In the genomic region with DNA sequence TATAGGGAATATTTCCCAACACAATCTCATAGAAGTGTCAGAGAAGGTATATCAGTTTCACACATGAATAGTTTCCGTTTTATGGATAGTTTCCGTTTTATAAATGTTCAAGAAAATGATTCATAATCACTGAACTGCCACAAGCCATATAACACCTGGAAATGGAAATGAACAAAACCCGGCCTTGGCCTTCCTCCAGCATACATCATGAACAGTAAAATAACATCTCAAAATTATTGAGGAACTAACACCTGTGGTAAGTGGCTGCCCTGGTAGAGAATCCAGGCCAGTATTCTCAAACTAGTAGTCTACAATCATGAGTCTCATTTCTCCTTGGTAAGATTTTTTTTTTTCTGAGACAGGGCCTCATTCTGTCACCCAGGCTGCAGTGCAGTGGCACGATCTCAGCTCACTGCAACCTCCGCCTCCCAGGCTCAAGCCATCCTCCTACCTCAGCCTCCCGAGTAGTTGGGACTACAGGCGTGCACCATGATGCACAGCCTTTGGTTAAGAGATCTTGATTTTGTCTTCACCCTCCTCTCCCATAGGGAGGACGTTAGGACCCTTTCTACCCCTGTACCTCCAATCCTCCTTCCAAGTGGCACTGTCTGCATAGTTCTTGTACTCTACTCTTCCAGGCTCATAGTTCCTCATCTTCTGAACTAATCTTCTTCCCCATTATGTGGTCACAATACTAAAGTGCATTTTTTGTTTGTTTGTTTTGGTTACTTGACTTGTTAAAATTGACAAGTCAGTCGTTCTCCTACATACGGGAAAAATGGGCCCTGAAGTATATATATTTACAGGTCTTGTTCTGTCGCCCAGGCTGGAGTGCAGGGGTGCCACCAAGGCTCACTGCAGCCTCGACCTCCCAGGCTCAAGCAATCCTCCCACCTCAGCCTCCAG, we compare ENCODE assay signal across 8 cellular contexts. TPM values are rescaled to one million over a fixed set of nuclear protein-coding genes. Genes with fewer than 3 reads are reported as not detected.
DNase-seq lines count a peak whose midpoint lies in the region; ATAC-seq and TF ChIP-seq lines count a peak whose summit lies in the region.

No MANE protein-coding gene starts in this region.

- H3K36me3 ChIP-seq in Panc1 (ENCODE audit: control insufficient read depth, insufficient read depth, low read length) (no peaks in the 10 kb centered on the region; the same call in 1 of the 2 replicates), esophagus muscularis mucosa (no peaks in the 10 kb centered on the region), gastrocnemius medialis (no peaks in the 10 kb centered on the region)

- DNase-seq in activated CD4-positive, alpha-beta T cell treated with anti-CD3 and anti-CD28 coated beads for 48 hours = peak; percentile 79
- no peak for DNase-seq in activated CD4-positive, alpha-beta T cell treated with anti-CD3 and anti-CD28 coated beads, Interleukin-2, amount 50 U/mL, for 4 hours
- no peak for DNase-seq in Panc1 (ENCODE audit: low read depth, low spot score)
- DNase-seq in esophagus muscularis mucosa (ENCODE audit: extremely low spot score) = no peak
- no peak for DNase-seq in gastrocnemius medialis
- no peak for DNase-seq in NCI-H146 (lab: John Stamatoyannopoulos, UW)
- no peak for DNase-seq in HPDE6-E6E7 (ENCODE audit: extremely low spot score)
- DNase-seq in T-helper 9 cell = no peak

- BruUV-seq in Panc1 (replicated peaks; lab: Mats Ljungman, UMichigan) = no TSS peak

- H3K4me3 ChIP-seq in Panc1 (ENCODE audit: low read depth in 2 of 2, low read length in 2 of 2) (peak overlapping the region; percentile 49 to 63), esophagus muscularis mucosa (peak overlapping the region; percentile 65 to 76 (median 70)), gastrocnemius medialis (peak overlapping the region; percentile 77 to 83 (median 79))

- CTCF ChIA-PET in Panc1 (lab: Charles Lee) = interaction anchor here (0.6 kb wide), 2 partner anchors 22 to 156 kb away, joined by 3 to 5 read pairs; no protein-coding TSS in a partner anchor

- POLR2A ChIA-PET in Panc1 (lab: Charles Lee) = no interaction called here

- TF ChIP-seq EP300 in esophagus muscularis mucosa (IDR thresholded peaks at IDR 0.05) = no peak

- in situ Hi-C loops in Panc1 (cut with HindIII; ENCODE audit: low pct_unique_long_range_greater_than_20kb, low sequenced_read_pairs) = no loop called here
- in situ Hi-C loops in gastrocnemius medialis (cut with MboI; ENCODE audit: low sequenced_read_pairs in 4 of 4) = no loop called here

- H3K27me3 ChIP-seq in Panc1 (ENCODE audit: control insufficient read depth, insufficient read depth, low read length) (no peaks in the 10 kb centered on the region), esophagus muscularis mucosa (no peaks in the 10 kb centered on the region), gastrocnemius medialis (no peaks in the 10 kb centered on the region)

- TF ChIP-seq POLR2A in esophagus muscularis mucosa (IDR thresholded peaks at IDR 0.05; ENCODE audit: low read depth) (no peak), gastrocnemius medialis (IDR thresholded peaks at IDR 0.05) (no peak)

- intact Hi-C loops in Panc1 (cut with micrococcal nuclease; ENCODE audit: unreplicated experiment) (no loop called here), esophagus muscularis mucosa (cut with DNase I) (no loop called here), gastrocnemius medialis (cut with DNase I; ENCODE audit: low total_unique reads) (loop anchor here (2.0 kb wide), 2 partner anchors 15 to 21 kb away; partner anchors contain the start of gene RGS9)

- no peak for TF ChIP-seq CTCF in Panc1 (IDR thresholded peaks at IDR 0.05)
- no peak for TF ChIP-seq CTCF in esophagus muscularis mucosa (IDR thresholded peaks at IDR 0.05)
- no peak for TF ChIP-seq CTCF in gastrocnemius medialis (IDR thresholded peaks at IDR 0.05 in 4 of 5, conservative IDR thresholded peaks at IDR 0.05 in 1 of 5)

- H3K4me1 ChIP-seq in Panc1 (ENCODE audit: control insufficient read depth, insufficient read depth, low read length) = peaks cover 4% of the 10 kb centered on the region; the same call in 1 of the 2 replicates
- H3K4me1 ChIP-seq in esophagus muscularis mucosa = peaks cover 7 to 14% (median 10%) of the 10 kb centered on the region in 4 donors
- H3K4me1 ChIP-seq in gastrocnemius medialis = peaks cover 0 to 4% of the 10 kb centered on the region in 2 donors

- ATAC-seq in Panc1 (no peak), gastrocnemius medialis (no peak)

- WGBS in esophagus muscularis mucosa = 75% methylated on average over 12 of the region's 12 CpGs

- no peaks in the 10 kb centered on the region for H3K9me3 ChIP-seq in Panc1 (ENCODE audit: control insufficient read depth, insufficient read depth, low read depth, low read length)
- no peaks in the 10 kb centered on the region for H3K9me3 ChIP-seq in esophagus muscularis mucosa
- no peaks in the 10 kb centered on the region for H3K9me3 ChIP-seq in gastrocnemius medialis

- H3K27ac ChIP-seq in Panc1 (ENCODE audit: low read length) = peak overlapping the region; percentile 77
- peak overlapping the region; percentile 88 to 91 (median 90) for H3K27ac ChIP-seq in esophagus muscularis mucosa (replicated peaks in 1 of 4)
- peak overlapping the region; percentile 81 to 87 (median 85) for H3K27ac ChIP-seq in gastrocnemius medialis

RNA-seq across cellular contexts. Expression of gene RGS9, which starts 15.0 kb away (rescaled TPM):
- total RNA-seq in Panc1 (2021; ENCODE audit: unreplicated experiment) = 3.3 TPM
- 3.5 TPM for polyA plus RNA-seq in Panc1 (2012; ENCODE audit: insufficient read length)
- 10 to 100 TPM; 22.4 to 58.6 (median 32.2) TPM for total RNA-seq in esophagus muscularis mucosa
- 1 to 10 TPM; 1.2 to 4.4 (median 2.8) TPM for total RNA-seq in gastrocnemius medialis
